In genomic region chr7:123215350-123215749, GRCh38 we compare ENCODE assay signal across 36 cellular contexts. TPM values are rescaled to one million over a fixed set of nuclear protein-coding genes. Genes with fewer than 3 reads are reported as not detected.
"Had no signal": no experiment of that assay in that cellular context is flagged by ENCODE, and none has a peak within 500 bp of the region (broad histone marks: within the 10 kb centered on the region; RNA-seq: fewer than 3 reads in every experiment).

No MANE protein-coding gene starts in this region.

- DNase-seq: activated effector memory CD4-positive, alpha-beta T cell treated with anti-CD3 and anti-CD28 coated beads, Interleukin-2, amount 50 U/mL, for 16 hours; activated effector memory CD4-positive, alpha-beta T cell treated with Interleukin-2 at 50 U/mL for 16 hours; activated gamma-delta T cell; activated gamma-delta T cell treated with Interleukin-2 at 50 U/mL for 16 hours; activated naive CD4-positive, alpha-beta T cell; activated naive CD4-positive, alpha-beta T cell treated with anti-CD3 and anti-CD28 coated beads for 36 hours; activated naive CD4-positive, alpha-beta T cell treated with anti-CD3 and anti-CD28 coated beads, Interleukin-2, amount 10 ng/mL, durations not matched to agents 7 days and 5 days; activated naive CD4-positive, alpha-beta T cell treated with anti-CD3 and anti-CD28 coated beads, Interleukin-2, amount 50 U/mL, for 16 hours; activated naive CD4-positive, alpha-beta T cell treated with Interleukin-2 at 50 U/mL for 16 hours; activated naive CD8-positive, alpha-beta T cell treated with anti-CD3 and anti-CD28 coated beads for 36 hours; activated naive CD8-positive, alpha-beta T cell treated with anti-CD3 and anti-CD28 coated beads, Interleukin-2, amount 10 ng/mL, durations not matched to agents 7 days and 5 days; activated naive CD8-positive, alpha-beta T cell treated with anti-CD3 and anti-CD28 coated beads, Interleukin-2, amount 50 U/mL, for 24 hours; activated T-cell treated with anti-CD3 and anti-CD28 coated beads, Interleukin-2, amount 50 U/mL, for 4 hours; activated T-cell treated with anti-CD3 and anti-CD28 coated beads, Interleukin-2, amount 50 U/mL, for 48 hours; activated T-cell treated with anti-CD3 and anti-CD28 coated beads, Interleukin-2, amount 50 U/mL, for 72 hours; adrenal gland; amniotic stem cell; amygdala; anterior cingulate cortex; aorta; body of pancreas; brain microvascular endothelial cell; caudate nucleus; central memory CD4-positive, alpha-beta T cell; cerebellar nuclear complex had no signal

- H3K36me3 ChIP-seq: adrenal gland, ascending aorta, brain microvascular endothelial cell, breast epithelium, cardiac muscle cell had no signal

- H3K4me1 ChIP-seq: ascending aorta, breast epithelium had no signal

- H3K27ac ChIP-seq: adrenal gland, ascending aorta, body of pancreas, brain microvascular endothelial cell, breast epithelium, cardiac muscle cell had no signal

- H3K27me3 ChIP-seq: adrenal gland, ascending aorta, body of pancreas, brain microvascular endothelial cell, breast epithelium, cardiac muscle cell had no signal

- H3K9me3 ChIP-seq: ascending aorta had no signal

- H3K4me3 ChIP-seq: ascending aorta, body of pancreas, breast epithelium, cardiac muscle cell had no signal

- FAIRE-seq: astrocyte, bronchial epithelial cell had no signal

- ATAC-seq: activated naive CD4-positive, alpha-beta T cell treated with anti-CD3 and anti-CD28 coated beads, Interleukin-2, amount 50 U/mL, for 72 hours; activated naive CD8-positive, alpha-beta T cell treated with anti-CD3 and anti-CD28 coated beads, Interleukin-2, amount 50 U/mL, for 24 hours; activated T-cell treated with anti-CD3 and anti-CD28 coated beads, Interleukin-2, amount 50 U/mL, for 4 hours; activated T-cell treated with anti-CD3 and anti-CD28 coated beads, Interleukin-2, amount 50 U/mL, for 72 hours; activated T-helper 17 cell treated with anti-CD3 and anti-CD28 coated beads, Interleukin-2, amount 50 U/mL, for 72 hours; body of pancreas had no signal

RNA-seq across cellular contexts. Expression of gene SLC13A1, which starts 15.6 kb away (rescaled TPM):
- total RNA-seq: activated naive CD4-positive, alpha-beta T cell treated with anti-CD3 and anti-CD28 coated beads for 36 hours; activated naive CD4-positive, alpha-beta T cell treated with anti-CD3 and anti-CD28 coated beads, Interleukin-2, amount 50 U/mL, for 72 hours; activated naive CD8-positive, alpha-beta T cell treated with anti-CD3 and anti-CD28 coated beads for 36 hours; activated naive CD8-positive, alpha-beta T cell treated with anti-CD3 and anti-CD28 coated beads, Interleukin-2, amount 10 ng/mL, durations not matched to agents 7 days and 5 days; activated T-cell treated with anti-CD3 and anti-CD28 coated beads, Interleukin-2, amount 50 U/mL, for 4 hours; activated T-cell treated with anti-CD3 and anti-CD28 coated beads, Interleukin-2, amount 50 U/mL, for 72 hours; activated T-helper 17 cell treated with anti-CD3 and anti-CD28 coated beads, Interleukin-2, amount 50 U/mL, for 72 hours; activated T-helper 2 cell treated with anti-CD3 and anti-CD28 coated beads, Interferon-gamma antibody, Interleukin-2, Interleukin-4, amounts not matched to agents 10 μg/mL and 5 μg/mL and 100 μg/mL, durations not matched to agents 14 hours and 24 hours and 36 hours; adrenal gland; aorta; ascending aorta; astrocyte; breast epithelium; bronchial epithelial cell; cardiac muscle cell; cardiac septum; cerebellum; chondrocyte had no signal
- polyA plus RNA-seq: adrenal gland, aorta, cardiac muscle cell had no signal
